Comparison of ENCODE assay signal across 21 cellular contexts in genomic region chr7:83562960-83563359, GRCh38.
DNase-seq lines count a peak whose midpoint lies in the region; ATAC-seq, FAIRE-seq and TF ChIP-seq lines count a peak whose summit lies in the region.
"Had no signal": no experiment of that assay in that cellular context is flagged by ENCODE, and none has a peak within 500 bp of the region (broad histone marks: within the 10 kb centered on the region; RNA-seq: fewer than 3 reads in every experiment).

No MANE protein-coding gene starts in this region.

- in situ Hi-C loops in gastrocnemius medialis (cut with MboI; ENCODE audit: low sequenced_read_pairs in 4 of 4): no loop called here

- no peaks in the 10 kb centered on the region for H3K27me3 ChIP-seq in PC-3 (ENCODE audit: low read length)
- no peaks in the 10 kb centered on the region for H3K27me3 ChIP-seq in gastrocnemius medialis
- H3K27me3 ChIP-seq: BE2C; BLaER1 treated with 17β-estradiol and CSF1 and Interleukin-3, amounts not matched to agents 10 nM and 100 nM had no signal

- H3K27ac ChIP-seq in PC-3 (ENCODE audit: low read length): no peak overlapping the region
- H3K27ac ChIP-seq in gastrocnemius medialis: no peak overlapping the region
- H3K27ac ChIP-seq: A549; BLaER1 treated with 17β-estradiol and CSF1 and Interleukin-3, amounts not matched to agents 10 nM and 100 nM had no signal

- H3K9ac ChIP-seq in PC-3 (ENCODE audit: low read length): no peak overlapping the region
- H3K9ac ChIP-seq: BLaER1 treated with 17β-estradiol and CSF1 and Interleukin-3, amounts not matched to agents 10 nM and 100 nM had no signal

- H3K4me1 ChIP-seq in PC-3 (ENCODE audit: insufficient read depth, low read length) (no peaks in the 10 kb centered on the region), gastrocnemius medialis (no peaks in the 10 kb centered on the region)
- H3K4me1 ChIP-seq: A549, BE2C had no signal

- H3K27me3 Mint-ChIP-seq in Calu3 (ENCODE audit: unreplicated experiment): no peaks in the 10 kb centered on the region
- H3K27me3 Mint-ChIP-seq: CD4-positive, alpha-beta memory T cell had no signal

- BruUV-seq in Calu3 (replicated peaks; lab: Mats Ljungman, UMichigan): no TSS peak
- no TSS peak for BruUV-seq in PC-3 (replicated peaks; lab: Mats Ljungman, UMichigan)

- H3K4me3 Mint-ChIP-seq in Calu3 (ENCODE audit: low read depth, unreplicated experiment): no peak overlapping the region
- H3K4me3 Mint-ChIP-seq: CD4-positive, alpha-beta memory T cell; H9 had no signal

- CTCF ChIA-PET in Calu3 (lab: Charles Lee) (no interaction called here), PC-3 (lab: Charles Lee) (no interaction called here)

- intact Hi-C loops in Calu3 (cut with micrococcal nuclease; ENCODE audit: unreplicated experiment): no loop called here
- intact Hi-C loops in PC-3 (cut with micrococcal nuclease): no loop called here
- intact Hi-C loops in gastrocnemius medialis (cut with DNase I; ENCODE audit: low total_unique reads): no loop called here

- H3K27ac Mint-ChIP-seq in Calu3 (ENCODE audit: unreplicated experiment): peak overlapping the region; percentile 52
- H3K27ac Mint-ChIP-seq: CD4-positive, alpha-beta memory T cell; H9 had no signal

- no peaks in the 10 kb centered on the region for H3K36me3 ChIP-seq in PC-3 (ENCODE audit: low read depth, low read length)
- no peaks in the 10 kb centered on the region for H3K36me3 ChIP-seq in gastrocnemius medialis
- H3K36me3 ChIP-seq: BE2C; BLaER1 treated with 17β-estradiol and CSF1 and Interleukin-3, amounts not matched to agents 10 nM and 100 nM had no signal

- H3K36me3 Mint-ChIP-seq in Calu3 (ENCODE audit: insufficient read depth, unreplicated experiment): no peaks in the 10 kb centered on the region
- H3K36me3 Mint-ChIP-seq: CD4-positive, alpha-beta memory T cell had no signal

- H3K4me3 ChIP-seq in PC-3 (ENCODE audit: low read length) (no peak overlapping the region), gastrocnemius medialis (no peak overlapping the region)
- H3K4me3 ChIP-seq: A549; BLaER1 treated with 17β-estradiol and CSF1 and Interleukin-3, amounts not matched to agents 10 nM and 100 nM had no signal

- no peaks in the 10 kb centered on the region for H4K20me1 ChIP-seq in PC-3 (ENCODE audit: low read length)
- H4K20me1 ChIP-seq: BLaER1 treated with 17β-estradiol and CSF1 and Interleukin-3, amounts not matched to agents 10 nM and 100 nM had no signal

- no peak overlapping the region for H2AFZ ChIP-seq in PC-3 (ENCODE audit: low read length)

- H3K9me3 Mint-ChIP-seq in Calu3 (ENCODE audit: low read depth, unreplicated experiment): no peaks in the 10 kb centered on the region

- H3K4me2 ChIP-seq in PC-3 (ENCODE audit: low read length): no peak overlapping the region
- H3K4me2 ChIP-seq: A549; BLaER1 treated with 17β-estradiol and CSF1 and Interleukin-3, amounts not matched to agents 10 nM and 100 nM had no signal

- no peak for TF ChIP-seq CTCF in Calu3 (IDR thresholded peaks at IDR 0.05; ENCODE audit: unreplicated experiment)
- no peak for TF ChIP-seq CTCF in PC-3 (conservative IDR thresholded peaks at IDR 0.05; ENCODE audit: low read depth, low read length)
- no peak for TF ChIP-seq CTCF in gastrocnemius medialis (IDR thresholded peaks at IDR 0.05 in 4 of 5, conservative IDR thresholded peaks at IDR 0.05 in 1 of 5)

- H3K9me3 ChIP-seq in PC-3 (ENCODE audit: low read length) (no peaks in the 10 kb centered on the region), gastrocnemius medialis (no peaks in the 10 kb centered on the region)
- H3K9me3 ChIP-seq: A549; BE2C; BLaER1 treated with 17β-estradiol and CSF1 and Interleukin-3, amounts not matched to agents 10 nM and 100 nM had no signal

- H3K4me1 Mint-ChIP-seq in Calu3 (ENCODE audit: low read depth, unreplicated experiment): peaks cover 28% of the 10 kb centered on the region
- H3K4me1 Mint-ChIP-seq: CD4-positive, alpha-beta memory T cell had no signal

- POLR2A ChIA-PET in PC-3 (lab: Charles Lee; ENCODE audit: unreplicated experiment): no interaction called here

- peak; percentile 27; the same call in 1 of the 2 replicates for ATAC-seq in PC-3
- ATAC-seq in HG02759 (IDR thresholded peaks at IDR 0.05; ENCODE audit: unreplicated experiment): no peak
- ATAC-seq in gastrocnemius medialis: no peak
- ATAC-seq in HG03520 (IDR thresholded peaks at IDR 0.05; ENCODE audit: unreplicated experiment): no peak
- ATAC-seq: A549, HCT116 had no signal

- no peaks in the 10 kb centered on the region for H3K79me2 ChIP-seq in PC-3 (ENCODE audit: low read length)

- no peak for TF ChIP-seq POLR2A in gastrocnemius medialis (IDR thresholded peaks at IDR 0.05)

- FAIRE-seq in urothelium cell line (lab: Jason Lieb, UNC): peak; percentile 83
- FAIRE-seq: A549, G401.6, GM12892 had no signal

- DNase-seq in Calu3 (no peak), PC-3 (no peak), foreskin melanocyte (peak; percentile 7), urothelium cell line (ENCODE audit: low spot score) (no peak), gastrocnemius medialis (no peak)
- DNase-seq: 8988T; ACHN; AML-193; BE2C; CD4-positive, alpha-beta memory T cell; COR-L47; DMS153; DND-41; H9 had no signal

- H3K9me2 ChIP-seq in PC-3 (replicated peaks; ENCODE audit: low read length): no peaks in the 10 kb centered on the region

- H3F3A ChIP-seq in PC-3 (ENCODE audit: low read length, unreplicated experiment): no peaks in the 10 kb centered on the region
